ENCODE assay signal across 12 cellular contexts in genomic region chr1:24283326-24284155, GRCh38. TPM values are rescaled to one million over a fixed set of nuclear protein-coding genes. Genes with fewer than 3 reads are reported as not detected.
DNase-seq lines count a peak whose midpoint lies in the region; ATAC-seq, FAIRE-seq and TF ChIP-seq lines count a peak whose summit lies in the region.
"Had no signal": no experiment of that assay in that cellular context is flagged by ENCODE, and none has a peak within 500 bp of the region (broad histone marks: within the 10 kb centered on the region; RNA-seq: fewer than 3 reads in every experiment).

No MANE protein-coding gene starts in this region.

- TF ChIP-seq POLR2A in H54 (IDR thresholded peaks at IDR 0.05; ENCODE audit: low read depth, low read length) = no peak

- ATAC-seq in esophagus mucosa (peak; percentile 54), HG03439 (IDR thresholded peaks at IDR 0.05; ENCODE audit: unreplicated experiment) (no peak)

- peak; percentile 87 for FAIRE-seq in H54 (lab: Jason Lieb, UNC)

- DNase-seq in H54 (ENCODE audit: insufficient read length, low spot score) (no peak), RPMI7951 (ENCODE audit: low read depth) (peak; percentile 94), renal cortical epithelial cell (ENCODE audit: low read depth) (peak; percentile 42), DMS153 treated with DMSO at 0.1 percent for 48 hours (lab: John Stamatoyannopoulos, UW; ENCODE audit: unreplicated experiment) (no peak), NCI-H345 (lab: John Stamatoyannopoulos, UW) (no peak), NCI-H748 (lab: John Stamatoyannopoulos, UW; ENCODE audit: unreplicated experiment) (no peak)
- DNase-seq: amniotic stem cell, foreskin melanocyte, midbrain had no signal

RNA-seq across cellular contexts. Expression of gene GRHL3, which starts 35.6 kb away (rescaled TPM):
- not detected in 2 replicates for total RNA-seq in RPMI7951 (2014; rRNA removed; shearing (Covaris generic))
- total RNA-seq in esophagus mucosa = 177 TPM
- 2.5 and 11.1 TPM in 2 replicates for total RNA-seq in renal cortical epithelial cell
- total RNA-seq: activated CD8-positive, alpha-beta memory T cell treated with anti-CD3 and anti-CD28 coated beads for 36 hours had no signal

Comparison
In these comparisons a context has a peak if more than half of its experiments do, and no peak if none do; other contexts are left out.
1. DNase-seq: peak in RPMI7951 (single experiment) and renal cortical epithelial cell (single experiment); none in H54 (single experiment), DMS153 treated with DMSO at 0.1 percent for 48 hours (single experiment), NCI-H345 (single experiment) and NCI-H748 (single experiment).
2. RNA of gene GRHL3, which starts 35.6 kb away (total RNA-seq): 177 TPM in esophagus mucosa (single experiment); 2.5 to 11.1 TPM in renal cortical epithelial cell and not detected in RPMI7951; every median in the first group is over 10 times any median in the second.